In the genomic region with DNA sequence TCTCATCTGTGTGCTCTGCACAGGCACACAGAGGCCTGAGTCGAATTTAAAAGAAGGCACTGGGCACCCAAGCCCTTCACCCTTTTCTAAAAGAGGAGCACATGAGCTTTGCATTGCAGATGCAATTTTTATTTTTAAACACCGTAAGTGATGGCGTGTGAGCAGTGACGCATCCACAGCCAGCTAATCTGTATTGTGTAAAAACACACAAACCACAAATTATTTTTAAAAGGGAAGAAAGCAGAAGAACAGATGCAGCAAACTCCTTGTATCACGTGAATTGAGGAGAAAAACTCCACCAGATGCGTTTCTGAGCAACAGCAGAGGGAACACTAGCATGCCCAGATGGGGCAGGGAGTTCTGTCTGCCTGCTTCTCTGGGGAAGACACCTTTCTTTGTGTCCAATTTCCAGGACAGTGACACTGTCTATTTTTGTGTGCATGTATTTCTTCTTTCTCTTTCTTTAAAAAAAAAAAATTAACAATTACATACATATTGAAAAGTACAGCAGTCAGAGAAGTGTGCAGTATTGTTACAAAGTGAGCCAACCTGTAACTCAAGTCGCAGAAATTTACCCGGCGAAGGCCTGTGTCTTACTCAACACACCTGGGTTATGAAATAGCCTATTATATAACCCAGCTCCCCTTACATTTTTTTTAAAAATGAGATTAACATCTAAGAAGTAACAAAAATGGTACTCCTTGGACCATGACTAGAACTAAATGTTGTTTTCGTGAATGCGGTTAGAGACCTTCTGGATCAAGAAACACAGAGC, we compare ENCODE assay signal across 9 cellular contexts. TPM values are rescaled to one million over a fixed set of nuclear protein-coding genes. Genes with fewer than 3 reads are reported as not detected.
A peak's percentile ranks its signal among the peaks of the same experiment; 100 is the strongest.
DNase-seq lines count a peak whose midpoint lies in the region; ATAC-seq and TF ChIP-seq lines count a peak whose summit lies in the region.
"Had no signal": no experiment of that assay in that cellular context is flagged by ENCODE, and none has a peak within 500 bp of the region (broad histone marks: within the 10 kb centered on the region; RNA-seq: fewer than 3 reads in every experiment).

No MANE protein-coding gene starts in this region.

- H3K27me3 ChIP-seq in OCI-LY3 (ENCODE audit: low read depth, low read length), result peaks cover 11% of the 10 kb centered on the region
- no peaks in the 10 kb centered on the region for H3K27me3 ChIP-seq in stomach

- WGBS in stomach, 5 donors, result 68 to 83% (median 80%) methylated on average over 11 of the region's 11 CpGs

- H3K9me3 Mint-ChIP-seq in activated CD4-positive, alpha-beta T cell treated with anti-CD3 and anti-CD28 coated beads for 36 hours (ENCODE audit: low read depth), result no peaks in the 10 kb centered on the region

- no peaks in the 10 kb centered on the region for H4K20me1 ChIP-seq in OCI-LY3 (ENCODE audit: insufficient read depth, low read length)

- no peak for TF ChIP-seq CTCF in OCI-LY3 (IDR thresholded peaks at IDR 0.05; ENCODE audit: low read depth, low read length)
- no peak for TF ChIP-seq CTCF in stomach (IDR thresholded peaks at IDR 0.05)

- DNase-seq in A172 (ENCODE audit: low spot score) (peak; percentile 22), left ventricle myocardium superior (no peak), stomach (no peak), NCI-H187 treated with DMSO at 0.1 percent for 48 hours (lab: John Stamatoyannopoulos, UW) (no peak), NCI-H226 (no peak)
- no peak for DNase-seq in activated CD4-positive, alpha-beta T cell treated with anti-CD3 and anti-CD28 coated beads for 36 hours

- H3K27ac Mint-ChIP-seq in activated CD4-positive, alpha-beta T cell treated with anti-CD3 and anti-CD28 coated beads for 36 hours, result no peak overlapping the region

- ATAC-seq in GM21576 (IDR thresholded peaks at IDR 0.05; ENCODE audit: unreplicated experiment), result peak; percentile 41
- ATAC-seq in left ventricle myocardium superior, result peak; percentile 40
- no peak for ATAC-seq in activated CD4-positive, alpha-beta T cell treated with anti-CD3 and anti-CD28 coated beads for 36 hours

- H3K27ac ChIP-seq in OCI-LY3 (ENCODE audit: low read length) (no peak overlapping the region), stomach (peak overlapping the region in 2 of 5 donors; percentile 45 to 66)
- H3K27ac ChIP-seq: C4-2B had no signal

- no peak overlapping the region for H3K9ac ChIP-seq in OCI-LY3 (ENCODE audit: low read length)

- no peaks in the 10 kb centered on the region for H3K27me3 Mint-ChIP-seq in activated CD4-positive, alpha-beta T cell treated with anti-CD3 and anti-CD28 coated beads for 36 hours

- H3K4me2 ChIP-seq in OCI-LY3 (ENCODE audit: low read length), result peak overlapping the region; percentile 39

- no peak overlapping the region for H3K4me3 Mint-ChIP-seq in activated CD4-positive, alpha-beta T cell treated with anti-CD3 and anti-CD28 coated beads for 36 hours

- peaks cover under 1% of the 10 kb centered on the region for H3K36me3 Mint-ChIP-seq in activated CD4-positive, alpha-beta T cell treated with anti-CD3 and anti-CD28 coated beads for 36 hours (ENCODE audit: low read depth)

- H3K4me1 Mint-ChIP-seq in activated CD4-positive, alpha-beta T cell treated with anti-CD3 and anti-CD28 coated beads for 36 hours, result no peaks in the 10 kb centered on the region

- no peaks in the 10 kb centered on the region for H3K79me2 ChIP-seq in OCI-LY3 (ENCODE audit: low read length)

- POLR2A ChIA-PET in activated CD4-positive, alpha-beta T cell treated with anti-CD3 and anti-CD28 coated beads for 36 hours (lab: Charles Lee), result no interaction called here

- H3K36me3 ChIP-seq in OCI-LY3 (replicated peaks; ENCODE audit: low read depth, low read length) (no peaks in the 10 kb centered on the region), stomach (no peaks in the 10 kb centered on the region)

- H3K4me1 ChIP-seq in OCI-LY3 (ENCODE audit: low read length) (peaks cover 9% of the 10 kb centered on the region; the same call in 1 of the 2 replicates), stomach (peaks cover 0 to 36% (median 15%) of the 10 kb centered on the region in 4 donors)

- CTCF ChIA-PET in activated CD4-positive, alpha-beta T cell treated with anti-CD3 and anti-CD28 coated beads for 36 hours (lab: Charles Lee), result interaction anchor here (0.6 kb wide), 1 partner anchor 88 kb away, joined by 3 read pairs; no protein-coding TSS in a partner anchor

- TF ChIP-seq POLR2A in stomach (IDR thresholded peaks at IDR 0.05), result no peak

- H3K9me3 ChIP-seq in OCI-LY3 (ENCODE audit: insufficient read depth, low read length), result no peaks in the 10 kb centered on the region
- H3K9me3 ChIP-seq in stomach, result no peaks in the 10 kb centered on the region

- H3K4me3 ChIP-seq in OCI-LY3 (ENCODE audit: low read length), result peak overlapping the region; percentile 20; the same call in 1 of the 2 replicates
- no peak overlapping the region for H3K4me3 ChIP-seq in stomach

- peak overlapping the region; percentile 63; the same call in 1 of the 2 replicates for H2AFZ ChIP-seq in OCI-LY3 (ENCODE audit: low read depth, low read length)

- intact Hi-C loops in left ventricle myocardium superior (cut with micrococcal nuclease) (no loop called here), stomach (cut with DNase I; ENCODE audit: low total_unique reads) (no loop called here)
- intact Hi-C loops in activated CD4-positive, alpha-beta T cell treated with anti-CD3 and anti-CD28 coated beads for 36 hours (cut with DNase I, micrococcal nuclease), result no loop called here

- no peak for TF ChIP-seq EP300 in stomach (IDR thresholded peaks at IDR 0.05)

RNA-seq across cellular contexts. Expression of a gene that starts 39.2 kb away (rescaled TPM):
- total RNA-seq in A172 (2014; rRNA removed; shearing (Covaris generic)), result 26.3 and 29.2 TPM in 2 replicates
- total RNA-seq in left ventricle myocardium superior, result 9.6 TPM
- 100 to 1,000 TPM in 1 of 5 donors, 10 to 100 TPM in 4; 14.0 to 134 (median 21.4) TPM for total RNA-seq in stomach
- 10 to 100 TPM; 14.8 to 23.5 (median 17.4) TPM for polyA plus RNA-seq in stomach
- 1 to 10 TPM; 1.3 TPM for total RNA-seq in activated CD4-positive, alpha-beta T cell treated with anti-CD3 and anti-CD28 coated beads for 36 hours
